9 cellular contexts compared by ENCODE assay signal in genomic region chr11:71991494-71991893, GRCh38. TPM values are rescaled to one million over a fixed set of nuclear protein-coding genes. Genes with fewer than 3 reads are reported as not detected.
DNase-seq lines count a peak whose midpoint lies in the region; ATAC-seq and TF ChIP-seq lines count a peak whose summit lies in the region.
"Had no signal": no experiment of that assay in that cellular context is flagged by ENCODE, and none has a peak within 500 bp of the region (broad histone marks: within the 10 kb centered on the region; RNA-seq: fewer than 3 reads in every experiment).

No MANE protein-coding gene starts in this region.

- DNase-seq in heart left ventricle (no peak), cardiac septum (ENCODE audit: low spot score) (no peak), NOMO-1 treated with dmso at 0.1 percent for 144 hours (lab: John Stamatoyannopoulos, UW; ENCODE audit: unreplicated experiment) (peak; percentile 80), T1000 (lab: John Stamatoyannopoulos, UW) (no peak), retina (no peak), RKO (ENCODE audit: low spot score) (no peak)
- DNase-seq: activated T-cell treated with anti-CD3 and anti-CD28 coated beads, Interleukin-2, amount 50 U/mL, for 1 hour had no signal

- H3K9me3 ChIP-seq in heart left ventricle: no peaks in the 10 kb centered on the region

- no peaks in the 10 kb centered on the region for H3K27me3 ChIP-seq in heart left ventricle

- ATAC-seq in heart left ventricle (peak in 3 of 4 donors; percentile 32 to 60 (median 51)), HG02870 (IDR thresholded peaks at IDR 0.05; ENCODE audit: unreplicated experiment) (peak; percentile 71)

- peaks cover 26% of the 10 kb centered on the region for H3K36me3 Mint-ChIP-seq in stimulated activated naive CD8-positive, alpha-beta T cell treated with anti-CD3 and anti-CD28 coated beads, Interleukin-15, Interleukin-2, amounts not matched to agents 100 ng/mL and 50 ng/mL, for 24 hours (ENCODE audit: low read depth)

- no peak for TF ChIP-seq CTCF in heart left ventricle (IDR thresholded peaks at IDR 0.05)

- TF ChIP-seq POLR2A in heart left ventricle (IDR thresholded peaks at IDR 0.05): no peak

- peak overlapping the region in 1 of 12 donors; percentile 68 for H3K27ac ChIP-seq in heart left ventricle

- H3K27ac Mint-ChIP-seq in stimulated activated naive CD8-positive, alpha-beta T cell treated with anti-CD3 and anti-CD28 coated beads, Interleukin-15, Interleukin-2, amounts not matched to agents 100 ng/mL and 50 ng/mL, for 24 hours: peak overlapping the region; percentile 4

- H3K4me3 ChIP-seq in heart left ventricle: no peak overlapping the region

- 89 to 93% (median 90%) methylated on average over 3 of the region's 3 CpGs for WGBS in heart left ventricle, 4 donors

- intact Hi-C loops in heart left ventricle (cut with DNase I): no loop called here
- intact Hi-C loops in cardiac septum (cut with DNase I): no loop called here

- H3K4me1 Mint-ChIP-seq in stimulated activated naive CD8-positive, alpha-beta T cell treated with anti-CD3 and anti-CD28 coated beads, Interleukin-15, Interleukin-2, amounts not matched to agents 100 ng/mL and 50 ng/mL, for 24 hours (ENCODE audit: low read depth): peaks cover 25% of the 10 kb centered on the region

- H3K9me3 Mint-ChIP-seq in stimulated activated naive CD8-positive, alpha-beta T cell treated with anti-CD3 and anti-CD28 coated beads, Interleukin-15, Interleukin-2, amounts not matched to agents 100 ng/mL and 50 ng/mL, for 24 hours: no peaks in the 10 kb centered on the region

- no peak overlapping the region for H3K4me3 Mint-ChIP-seq in stimulated activated naive CD8-positive, alpha-beta T cell treated with anti-CD3 and anti-CD28 coated beads, Interleukin-15, Interleukin-2, amounts not matched to agents 100 ng/mL and 50 ng/mL, for 24 hours

- H3K36me3 ChIP-seq in heart left ventricle: peaks cover 0 to 41% (median 25%) of the 10 kb centered on the region in 9 donors

- no peaks in the 10 kb centered on the region for H3K27me3 Mint-ChIP-seq in stimulated activated naive CD8-positive, alpha-beta T cell treated with anti-CD3 and anti-CD28 coated beads, Interleukin-15, Interleukin-2, amounts not matched to agents 100 ng/mL and 50 ng/mL, for 24 hours

- peaks cover 0 to 23% (median 3%) of the 10 kb centered on the region in 12 donors for H3K4me1 ChIP-seq in heart left ventricle

RNA-seq across cellular contexts. Expression of gene IL18BP, which starts 7.2 kb away (rescaled TPM):
- 10 to 100 TPM in 2 of 9 donors, 1 to 10 TPM in 7; 1.1 to 86.5 (median 5.1) TPM for total RNA-seq in heart left ventricle
- 1 to 10 TPM; 4.1 to 4.4 TPM for polyA plus RNA-seq in heart left ventricle
- 6.2 TPM for total RNA-seq in cardiac septum
